In the genomic region with DNA sequence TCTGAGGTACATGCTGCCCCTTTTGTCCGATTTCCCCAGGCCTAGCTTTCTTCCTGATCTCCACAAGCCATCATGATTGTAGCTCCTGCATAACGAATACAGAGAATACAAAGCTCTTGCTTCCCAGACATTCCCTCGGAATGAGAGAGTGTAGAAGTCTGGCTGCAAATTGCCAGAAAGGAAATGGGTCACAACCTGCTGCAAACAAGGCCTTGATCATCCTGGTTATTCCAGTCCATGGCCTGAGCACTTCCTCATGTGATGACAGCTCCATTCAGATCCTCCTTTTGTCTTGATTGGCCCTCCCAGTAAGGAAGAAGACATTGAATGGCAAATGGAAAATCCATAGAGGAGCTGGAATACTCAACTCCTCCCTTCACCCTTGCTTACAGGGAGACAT, we compare ENCODE assay signal across 17 cellular contexts.
DNase-seq lines count a peak whose midpoint lies in the region; ATAC-seq and TF ChIP-seq lines count a peak whose summit lies in the region.
"Had no signal": no experiment of that assay in that cellular context is flagged by ENCODE, and none has a peak within 500 bp of the region (broad histone marks: within the 10 kb centered on the region; RNA-seq: fewer than 3 reads in every experiment).

No MANE protein-coding gene starts in this region.

- H3K27ac ChIP-seq in osteoblast (ENCODE audit: low read depth, low read length): peak overlapping the region; percentile 41

- CTCF ChIA-PET in HEK293T (lab: Yijun Ruan, JAX): interaction anchor here (0.6 kb wide), 1 partner anchor 265 kb away, joined by 4 read pairs; no protein-coding TSS in a partner anchor

- peaks cover 29% of the 10 kb centered on the region for H3K4me1 ChIP-seq in osteoblast (ENCODE audit: insufficient read depth, low read length)
- H3K4me1 ChIP-seq: BE2C had no signal

- DNase-seq in AG10803 (ENCODE audit: low read depth) (peak; percentile 31), HT1080 (ENCODE audit: low read depth) (peak; percentile 30), epithelial cell of esophagus (ENCODE audit: low read depth) (peak; percentile 83), osteoblast (ENCODE audit: insufficient read length, low spot score, missing footprints) (no peak), HEK293T (ENCODE audit: extremely low spot score) (no peak), cerebellum (ENCODE audit: low spot score) (no peak)
- DNase-seq: BE2C; CD8-positive, alpha-beta T cell; DND-41; GOT3; MV-4-11; NCI-H1417 treated with DMSO at 0.1 percent for 48 hours; NCI-H2029; NCI-H2171 treated with DMSO at 0.1 percent for 48 hours; NCI-H510A; NCI-H82 had no signal

- H4K20me1 ChIP-seq in osteoblast (ENCODE audit: insufficient read depth, low read length): no peaks in the 10 kb centered on the region

- H3K36me3 ChIP-seq in osteoblast (ENCODE audit: insufficient read depth, low read length): no peaks in the 10 kb centered on the region
- H3K36me3 ChIP-seq: BE2C had no signal

- ATAC-seq in HG03095 (IDR thresholded peaks at IDR 0.05; ENCODE audit: unreplicated experiment): no peak
- ATAC-seq: CD8-positive, alpha-beta T cell had no signal

- no peaks in the 10 kb centered on the region for H3K79me2 ChIP-seq in osteoblast (ENCODE audit: insufficient read depth, low read length)

- no peak overlapping the region for H3K4me3 ChIP-seq in AG10803 (ENCODE audit: low read length)
- H3K4me3 ChIP-seq in epithelial cell of esophagus (ENCODE audit: low read length): no peak overlapping the region
- H3K4me3 ChIP-seq in osteoblast (ENCODE audit: insufficient read depth, low read length): no peak overlapping the region

- POLR2A ChIA-PET in HEK293T (lab: Yijun Ruan, JAX): no interaction called here

- peak overlapping the region; percentile 43 for H2AFZ ChIP-seq in osteoblast (ENCODE audit: low read length)

- no peak overlapping the region for H3K4me2 ChIP-seq in osteoblast (ENCODE audit: insufficient read depth, low read length)

- TF ChIP-seq CTCF in AG10803 (conservative IDR thresholded peaks at IDR 0.05; ENCODE audit: low read length) (no peak), epithelial cell of esophagus (IDR thresholded peaks at IDR 0.05; ENCODE audit: insufficient read depth, low read depth, low read length, missing control alignments) (no peak), osteoblast (IDR thresholded peaks at IDR 0.05; ENCODE audit: extremely low read depth, low read depth, low read length) (no peak)

- no peaks in the 10 kb centered on the region for H3K9me3 ChIP-seq in osteoblast (ENCODE audit: low read depth, low read length)
- H3K9me3 ChIP-seq: BE2C had no signal

- no peaks in the 10 kb centered on the region for H3K27me3 ChIP-seq in osteoblast (ENCODE audit: insufficient read depth, low read length)

TF ChIP-seq in HEK293T, 16 proteins besides CTCF, POLR2A, EP300 and RAD21:
- no peak for TF ChIP-seq SP1 (IDR thresholded peaks at IDR 0.05)
- TF ChIP-seq SUZ12 (IDR thresholded peaks at IDR 0.05): no peak
- TF ChIP-seq, protein P1, sequence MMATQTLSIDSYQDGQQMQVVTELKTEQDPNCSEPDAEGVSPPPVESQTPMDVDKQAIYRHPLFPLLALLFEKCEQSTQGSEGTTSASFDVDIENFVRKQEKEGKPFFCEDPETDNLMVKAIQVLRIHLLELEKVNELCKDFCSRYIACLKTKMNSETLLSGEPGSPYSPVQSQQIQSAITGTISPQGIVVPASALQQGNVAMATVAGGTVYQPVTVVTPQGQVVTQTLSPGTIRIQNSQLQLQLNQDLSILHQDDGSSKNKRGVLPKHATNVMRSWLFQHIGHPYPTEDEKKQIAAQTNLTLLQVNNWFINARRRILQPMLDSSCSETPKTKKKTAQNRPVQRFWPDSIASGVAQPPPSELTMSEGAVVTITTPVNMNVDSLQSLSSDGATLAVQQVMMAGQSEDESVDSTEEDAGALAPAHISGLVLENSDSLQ (IDR thresholded peaks at IDR 0.05): no peak
- no peak for TF ChIP-seq FOXM1 (IDR thresholded peaks at IDR 0.05; ENCODE audit: borderline replicate concordance)
- TF ChIP-seq ARNT (IDR thresholded peaks at IDR 0.05): no peak
- no peak for TF ChIP-seq FOXA1 (IDR thresholded peaks at IDR 0.05)
- no peak for TF ChIP-seq CTBP1 (IDR thresholded peaks at IDR 0.05; ENCODE audit: borderline replicate concordance)
- no peak for TF ChIP-seq FOXK2 (IDR thresholded peaks at IDR 0.05)
- no peak for TF ChIP-seq ELF4 (IDR thresholded peaks at IDR 0.05)
- no peak for TF ChIP-seq LEF1 (IDR thresholded peaks at IDR 0.05; ENCODE audit: borderline replicate concordance)
- no peak for TF ChIP-seq BHLHE40 (IDR thresholded peaks at IDR 0.05; ENCODE audit: borderline replicate concordance)
- TF ChIP-seq NFRKB (IDR thresholded peaks at IDR 0.05): no peak
- no peak for TF ChIP-seq L3MBTL2 (conservative IDR thresholded peaks at IDR 0.05)
- TF ChIP-seq HDGF (IDR thresholded peaks at IDR 0.05; ENCODE audit: borderline replicate concordance): no peak
- TF ChIP-seq TARDBP (IDR thresholded peaks at IDR 0.05): no peak
- TF ChIP-seq ZNF384 (IDR thresholded peaks at IDR 0.05): no peak

Comparison
In these comparisons a context has a peak if more than half of its experiments do, and no peak if none do; other contexts are left out.
1. DNase-seq: peak in AG10803 (single experiment), HT1080 (single experiment) and epithelial cell of esophagus (single experiment); none in osteoblast (single experiment), HEK293T (single experiment) and cerebellum (single experiment).